Comparison of ENCODE assay signal across 8 cellular contexts in the genomic region with DNA sequence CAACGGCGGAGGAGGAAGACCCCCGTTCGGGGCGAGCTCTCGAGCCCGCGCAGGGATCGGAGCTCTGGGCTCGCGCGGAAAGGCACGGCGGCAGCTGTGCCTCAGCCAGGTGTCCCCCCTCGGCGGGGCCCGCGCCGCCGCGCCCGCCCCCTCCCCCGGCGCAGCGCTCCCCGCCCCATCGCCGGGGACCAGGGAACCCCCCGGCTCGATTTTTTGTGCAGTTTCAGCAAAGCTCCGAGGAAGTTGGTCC.
A peak's percentile ranks its signal among the peaks of the same experiment; 100 is the strongest.
DNase-seq lines count a peak whose midpoint lies in the region; ATAC-seq and TF ChIP-seq lines count a peak whose summit lies in the region.

No MANE protein-coding gene starts in this region.

- intact Hi-C loops in gastrocnemius medialis (cut with DNase I; ENCODE audit: low total_unique reads) = loop anchor here (1.0 to 5.0 kb wide), 5 partner anchors 97 to 1677 kb away; a partner anchor contains a TSS

- H3K4me3 ChIP-seq in H7 (ENCODE audit: insufficient read depth, low read depth, low read length) = peak overlapping the region; percentile 81
- peak overlapping the region; percentile 77 for H3K4me3 ChIP-seq in SK-N-MC
- H3K4me3 ChIP-seq in gastroesophageal sphincter = peak overlapping the region; percentile 65 to 96
- peak overlapping the region; percentile 84 to 99 (median 90) for H3K4me3 ChIP-seq in gastrocnemius medialis

- peaks cover 0 to 65% (median 13%) of the 10 kb centered on the region in 3 donors for H3K4me1 ChIP-seq in gastroesophageal sphincter
- H3K4me1 ChIP-seq in gastrocnemius medialis = peaks cover 39 to 52% of the 10 kb centered on the region in 2 donors

- TF ChIP-seq POLR2A in gastroesophageal sphincter (IDR thresholded peaks at IDR 0.05) (no peak), gastrocnemius medialis (IDR thresholded peaks at IDR 0.05) (no peak)

- DNase-seq in COLO668 (lab: John Stamatoyannopoulos, UW; ENCODE audit: unreplicated experiment) (peak; percentile 95), H7 (no peak), SK-N-MC (ENCODE audit: low read depth, low spot score) (no peak), gastrocnemius medialis (no peak), dermis blood vessel endothelial cell (no peak), NCI-H1694 treated with DMSO at 0.1 percent for 48 hours (lab: John Stamatoyannopoulos, UW) (no peak)
- DNase-seq in stimulated activated CD4-positive, alpha-beta T cell treated with anti-CD3 and anti-CD28 coated beads, Interleukin-2, amount 100 ng/mL, for 24 hours = no peak

- TF ChIP-seq EP300 in gastroesophageal sphincter (IDR thresholded peaks at IDR 0.05) = no peak

- peak overlapping the region; percentile 92 for H3K9ac ChIP-seq in SK-N-MC (ENCODE audit: insufficient read length)

- no peaks in the 10 kb centered on the region for H3K9me3 ChIP-seq in SK-N-MC (ENCODE audit: low read depth, low read length)
- H3K9me3 ChIP-seq in gastroesophageal sphincter = no peaks in the 10 kb centered on the region
- H3K9me3 ChIP-seq in gastrocnemius medialis = no peaks in the 10 kb centered on the region

- ATAC-seq in gastroesophageal sphincter (peak; percentile 0), gastrocnemius medialis (peak; percentile 25 to 33)

- H3K27me3 ChIP-seq in H7 (ENCODE audit: control insufficient read depth, insufficient read depth, low read length) (peaks cover 87% of the 10 kb centered on the region), gastroesophageal sphincter (peaks cover 32% of the 10 kb centered on the region), gastrocnemius medialis (no peaks in the 10 kb centered on the region)

- H3K36me3 ChIP-seq in H7 (replicated peaks; ENCODE audit: control insufficient read depth, insufficient read depth, low read length) (no peaks in the 10 kb centered on the region), SK-N-MC (ENCODE audit: insufficient read depth, low read length) (peaks cover 9% of the 10 kb centered on the region; the same call in 1 of the 2 replicates), gastroesophageal sphincter (peaks cover 0 to 6% of the 10 kb centered on the region in 2 donors), gastrocnemius medialis (no peaks in the 10 kb centered on the region)

- 0% methylated on average over 7 of the region's 31 CpGs; no CpG with 5 or more reads in 1 of the 2 donors for WGBS in gastroesophageal sphincter (ENCODE audit: low coverage in 1 of 2), 2 donors

- H3K27ac ChIP-seq in SK-N-MC (peak overlapping the region; percentile 86), gastroesophageal sphincter (peak overlapping the region; percentile 87 to 100 (median 99)), gastrocnemius medialis (peak overlapping the region; percentile 98 to 100 (median 99))

- no peak for TF ChIP-seq CTCF in gastroesophageal sphincter (IDR thresholded peaks at IDR 0.05)
- no peak for TF ChIP-seq CTCF in gastrocnemius medialis (IDR thresholded peaks at IDR 0.05 in 4 of 5, conservative IDR thresholded peaks at IDR 0.05 in 1 of 5)

- in situ Hi-C loops in gastrocnemius medialis (cut with MboI; ENCODE audit: low sequenced_read_pairs in 4 of 4) = loop anchor here in 2 of 4 donors (5.0 to 10.0 kb wide), 2 partner anchors 38 to 130 kb away; a partner anchor contains a TSS
